Comparison of ENCODE assay signal across 32 cellular contexts in genomic region chr21:34625194-34625593, GRCh38. TPM values are rescaled to one million over a fixed set of nuclear protein-coding genes. Genes with fewer than 3 reads are reported as not detected.
"Had no signal": no experiment of that assay in that cellular context is flagged by ENCODE, and none has a peak within 500 bp of the region (broad histone marks: within the 10 kb centered on the region; RNA-seq: fewer than 3 reads in every experiment).

No MANE protein-coding gene starts in this region.

- H3K9me3 ChIP-seq: adrenal gland, body of pancreas, colonic mucosa, esophagus squamous epithelium, lower lobe of right lung, uterus had no signal

- H3K27ac ChIP-seq: adrenal gland, body of pancreas, colonic mucosa, epithelial cell of prostate, esophagus squamous epithelium, lower lobe of right lung, skin epidermis, uterus had no signal

- ATAC-seq: activated CD8-positive, alpha-beta T cell treated with anti-CD3 and anti-CD28 coated beads, Interleukin-2, amount 10 ng/mL, durations not matched to agents 7 days and 5 days; body of pancreas; lower lobe of right lung; natural killer cell treated with Interleukin-12 subunit alpha and Interleukin-12 subunit beta and Interleukin-15 and Interleukin-18, amount 100 ng/mL, for 72 hours; sciatic nerve; stimulated activated effector memory CD8-positive, alpha-beta T cell treated with anti-CD3 and anti-CD28 coated beads, Interleukin-12 subunit alpha, Interleukin-12 subunit beta, amount 100 ng/mL, for 72 hours; stimulated activated naive CD8-positive, alpha-beta T cell treated with anti-CD3 and anti-CD28 coated beads, Interleukin-15, amount 100 ng/mL, for 72 hours; T-helper 17 cell had no signal

- H3K27me3 ChIP-seq: adrenal gland, body of pancreas, colonic mucosa, uterus had no signal

- FAIRE-seq: endometrium, islet of Langerhans had no signal

- H3K36me3 ChIP-seq: adrenal gland, colonic mucosa, esophagus squamous epithelium, lower lobe of right lung, uterus had no signal

- H3K4me1 ChIP-seq: adrenal gland, body of pancreas, colonic mucosa, esophagus squamous epithelium, lower lobe of right lung, uterus had no signal

- DNase-seq: activated B cell treated with CpG ODN at 0.5 μM for 24 hours; activated CD8-positive, alpha-beta T cell treated with anti-CD3 and anti-CD28 coated beads, Interleukin-2, amount 10 ng/mL, durations not matched to agents 7 days and 5 days; activated effector memory CD4-positive, alpha-beta T cell treated with anti-CD3 and anti-CD28 coated beads, Interleukin-2, amount 50 U/mL, for 16 hours; activated naive CD4-positive, alpha-beta T cell treated with anti-CD3 and anti-CD28 coated beads for 36 hours; activated naive CD8-positive, alpha-beta T cell treated with anti-CD3 and anti-CD28 coated beads for 36 hours; adrenal gland; aorta; body of pancreas; cerebellar nuclear complex; colonic mucosa; effector CD8-positive, alpha-beta T cell; esophagus squamous epithelium; foreskin melanocyte; lower lobe of right lung; mesendoderm; stimulated activated CD4-positive, alpha-beta T cell treated with anti-CD3 and anti-CD28 coated beads, Interleukin-4, amount 100 ng/mL, for 24 hours; stimulated activated naive CD8-positive, alpha-beta T cell treated with anti-CD3 and anti-CD28 coated beads, Interleukin-15, amount 100 ng/mL, for 72 hours; substantia nigra; T-helper 17 cell; T1000; uterus had no signal

- H3K4me3 ChIP-seq: adrenal gland, body of pancreas, colonic mucosa, esophagus squamous epithelium, lower lobe of right lung, skin epidermis, uterus had no signal

RNA-seq across cellular contexts. Expression of gene CLIC6, which starts 43.6 kb away (rescaled TPM):
- total RNA-seq: activated B cell treated with CpG ODN at 0.5 μM for 24 hours, dermis microvascular lymphatic vessel endothelial cell, glomerular endothelial cell, myocyte, pulmonary artery endothelial cell had no signal
